ENCODE assay signal across 1 cellular context in the genomic region with DNA sequence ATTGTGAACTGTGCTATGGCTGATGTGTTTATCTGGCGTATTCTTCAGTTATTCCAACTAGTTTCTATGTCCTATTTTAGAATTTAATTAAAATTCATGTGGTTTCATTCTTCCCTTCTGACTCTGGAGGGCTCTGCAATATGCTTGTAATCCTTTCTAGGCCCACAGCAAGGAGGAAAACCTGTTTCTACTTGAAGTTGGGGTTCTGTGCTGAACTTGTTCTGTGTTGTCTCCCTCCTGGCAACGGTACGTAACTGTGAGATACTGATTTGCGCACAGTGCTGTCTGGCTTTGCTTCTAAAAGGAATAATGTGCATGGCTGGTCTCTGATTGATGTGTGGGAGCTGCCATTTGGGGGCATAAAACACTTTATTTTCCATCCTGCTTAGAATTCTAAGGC.
TF ChIP-seq lines count a peak whose summit lies in the region.

No MANE protein-coding gene starts in this region.

TF ChIP-seq in HCT116, 20 proteins besides CTCF, POLR2A, EP300 and RAD21 (continued from another document):
- no peak for TF ChIP-seq ZBTB33 (IDR thresholded peaks at IDR 0.05; ENCODE audit: extremely low read depth, insufficient replicate concordance, low read length)
TF ChIP-seq in HCT116: peak in this region for 0.
